In genomic region chr17:28427982-28428381, GRCh38 we compare ENCODE assay signal across 4 cellular contexts. TPM values are rescaled to one million over a fixed set of nuclear protein-coding genes. Genes with fewer than 3 reads are reported as not detected.
"Had no signal": no experiment of that assay in that cellular context is flagged by ENCODE, and none has a peak within 500 bp of the region (broad histone marks: within the 10 kb centered on the region; RNA-seq: fewer than 3 reads in every experiment).

No MANE protein-coding gene starts in this region.

RNA-seq across cellular contexts. Expression of gene SLC13A2, which starts 45.5 kb away (rescaled TPM):
- total RNA-seq: LHCN-M2, M059J, MCF 10A, NCI-H460 had no signal

RNA-seq across cellular contexts. Expression of gene VTN, which starts 57.9 kb away (rescaled TPM):
- total RNA-seq: M059J, MCF 10A had no signal
